In genomic region chr5:109532773-109533364, GRCh38 we compare ENCODE assay signal across 1 cellular context.
TF ChIP-seq lines count a peak whose summit lies in the region.

No MANE protein-coding gene starts in this region.

TF ChIP-seq in SK-N-SH, 30 proteins besides CTCF, POLR2A, EP300 and RAD21 (continued from another document):
- TF ChIP-seq IRF3 (IDR thresholded peaks at IDR 0.05; ENCODE audit: low read depth, low read length), result no peak
- TF ChIP-seq FOXJ3 (CRISPR knock-in tag; IDR thresholded peaks at IDR 0.05), result no peak
- no peak for TF ChIP-seq MXI1 (IDR thresholded peaks at IDR 0.05; ENCODE audit: low read depth, low read length)
- no peak for TF ChIP-seq MAX (IDR thresholded peaks at IDR 0.05; ENCODE audit: low read depth)
- no peak for TF ChIP-seq NRF1 (IDR thresholded peaks at IDR 0.05; ENCODE audit: low read depth, low read length)
- no peak for TF ChIP-seq YY1 (IDR thresholded peaks at IDR 0.05; ENCODE audit: low read depth)
- TF ChIP-seq ZBTB33 (IDR thresholded peaks at IDR 0.05; ENCODE audit: borderline replicate concordance, low read depth), result no peak
- peak; percentile 80 for TF ChIP-seq PBX3 (IDR thresholded peaks at IDR 0.05)
- no peak for TF ChIP-seq MEF2A (IDR thresholded peaks at IDR 0.05; ENCODE audit: borderline replicate concordance, low read depth)
- TF ChIP-seq TAF1 (IDR thresholded peaks at IDR 0.05; ENCODE audit: borderline replicate concordance, low read depth, low read length), result no peak
- 0 out of 2 replicates have a peak, but pooled peaks have one; percentile 16 for TF ChIP-seq POLR2AphosphoS5 (IDR thresholded peaks at IDR 0.05; ENCODE audit: low read depth, low read length)
- TF ChIP-seq EZH2phosphoT487 (IDR thresholded peaks at IDR 0.05; ENCODE audit: borderline replicate concordance, low read depth), result no peak
- no peak for TF ChIP-seq RXRA (IDR thresholded peaks at IDR 0.05; ENCODE audit: borderline replicate concordance, low read depth)
- 0 out of 2 replicates have a peak, but pooled peaks have one; percentile 28 for TF ChIP-seq SIN3A (IDR thresholded peaks at IDR 0.05; ENCODE audit: borderline replicate concordance, low read depth, low read length)
- 0 out of 2 replicates have a peak, but pooled peaks have one; percentile 30 for TF ChIP-seq NFIC (IDR thresholded peaks at IDR 0.05; ENCODE audit: borderline replicate concordance)
- TF ChIP-seq TEAD4 (IDR thresholded peaks at IDR 0.05; ENCODE audit: borderline replicate concordance, insufficient read depth), result 0 out of 2 replicates have a peak, but pooled peaks have one; percentile 46
- no peak for TF ChIP-seq REST (IDR thresholded peaks at IDR 0.05; ENCODE audit: low read depth, low read length)
- TF ChIP-seq SMC3 (IDR thresholded peaks at IDR 0.05; ENCODE audit: low read depth, low read length), result no peak
- TF ChIP-seq JUND (IDR thresholded peaks at IDR 0.05), result peak; percentile 70
- TF ChIP-seq FOXM1 (IDR thresholded peaks at IDR 0.05; ENCODE audit: low read depth), result no peak
- no peak for TF ChIP-seq USF2 (IDR thresholded peaks at IDR 0.05; ENCODE audit: borderline replicate concordance, low read depth, low read length)
- TF ChIP-seq FOSL2 (IDR thresholded peaks at IDR 0.05; ENCODE audit: borderline replicate concordance, low read depth), result peak; percentile 39; the same call in 1 of the 2 replicates
- TF ChIP-seq USF1 (IDR thresholded peaks at IDR 0.05; ENCODE audit: borderline replicate concordance, low read depth), result no peak
- TF ChIP-seq CHD2 (IDR thresholded peaks at IDR 0.05; ENCODE audit: low read length, partially characterized antibody), result no peak
- no peak for TF ChIP-seq GABPA (IDR thresholded peaks at IDR 0.05; ENCODE audit: low read depth)
- no peak for TF ChIP-seq GATA2 (CRISPR knock-in tag; IDR thresholded peaks at IDR 0.05)
